Comparison of ENCODE assay signal across 17 cellular contexts in genomic region chr9:136876476-136876875, GRCh38. TPM values are rescaled to one million over a fixed set of nuclear protein-coding genes. Genes with fewer than 3 reads are reported as not detected.
DNase-seq lines count a peak whose midpoint lies in the region; ATAC-seq, FAIRE-seq and TF ChIP-seq lines count a peak whose summit lies in the region.
"Had no signal": no experiment of that assay in that cellular context is flagged by ENCODE, and none has a peak within 500 bp of the region (broad histone marks: within the 10 kb centered on the region; RNA-seq: fewer than 3 reads in every experiment).

No MANE protein-coding gene starts in this region.

- no peak overlapping the region for H3K4me3 Mint-ChIP-seq in activated naive CD8-positive, alpha-beta T cell
- H3K4me3 Mint-ChIP-seq in activated naive CD8-positive, alpha-beta T cell treated with anti-CD3 and anti-CD28 coated beads, Interleukin-2, amount 50 U/mL, for 24 hours = no peak overlapping the region
- H3K4me3 Mint-ChIP-seq in stimulated activated naive B cell treated with anti-CD40 and anti-IgM and Interleukin-4, amounts not matched to agents 10 μg/mL and 1 μg/mL and 100 μg/mL, for 72 hours = no peak overlapping the region
- H3K4me3 Mint-ChIP-seq: CD4-positive, alpha-beta T cell had no signal

- H3K9me3 Mint-ChIP-seq in activated naive CD8-positive, alpha-beta T cell (ENCODE audit: low read depth) = no peaks in the 10 kb centered on the region
- H3K9me3 Mint-ChIP-seq in activated naive CD8-positive, alpha-beta T cell treated with anti-CD3 and anti-CD28 coated beads, Interleukin-2, amount 50 U/mL, for 24 hours = no peaks in the 10 kb centered on the region
- peaks cover 3% of the 10 kb centered on the region in 2 donors for H3K9me3 Mint-ChIP-seq in stimulated activated naive B cell treated with anti-CD40 and anti-IgM and Interleukin-4, amounts not matched to agents 10 μg/mL and 1 μg/mL and 100 μg/mL, for 72 hours
- H3K9me3 Mint-ChIP-seq: CD4-positive, alpha-beta T cell had no signal

- no peaks in the 10 kb centered on the region for H3K36me3 ChIP-seq in kidney (ENCODE audit: control insufficient read depth in 1 of 2, insufficient read depth in 2 of 2, low read length in 2 of 2)
- H3K36me3 ChIP-seq: HAP-1 had no signal

- H3K27ac Mint-ChIP-seq in activated naive CD8-positive, alpha-beta T cell = peak overlapping the region; percentile 77
- H3K27ac Mint-ChIP-seq in activated naive CD8-positive, alpha-beta T cell treated with anti-CD3 and anti-CD28 coated beads, Interleukin-2, amount 50 U/mL, for 24 hours = no peak overlapping the region
- H3K27ac Mint-ChIP-seq in stimulated activated naive B cell treated with anti-CD40 and anti-IgM and Interleukin-4, amounts not matched to agents 10 μg/mL and 1 μg/mL and 100 μg/mL, for 72 hours = peak overlapping the region; percentile 79
- H3K27ac Mint-ChIP-seq: CD4-positive, alpha-beta T cell had no signal

- intact Hi-C loops in kidney (cut with DNase I) (no loop called here), head of caudate nucleus (cut with DNase I) (no loop called here)

- TF ChIP-seq CTCF in kidney (IDR thresholded peaks at IDR 0.05; ENCODE audit: borderline replicate concordance, extremely low read depth, insufficient read depth) = no peak

- no peak overlapping the region for H3K4me3 ChIP-seq in kidney (ENCODE audit: low read length in 2 of 2)
- H3K4me3 ChIP-seq: A549, HAP-1 had no signal

- no peak for DNase-seq in activated naive CD8-positive, alpha-beta T cell treated with anti-CD3 and anti-CD28 coated beads, Interleukin-2, amount 50 U/mL, for 24 hours
- DNase-seq in kidney = peak; percentile 45
- no peak for DNase-seq in stimulated activated naive B cell treated with anti-CD40 and anti-IgM and Interleukin-4, amounts not matched to agents 10 μg/mL and 1 μg/mL and 100 μg/mL, for 72 hours
- DNase-seq in head of caudate nucleus = no peak
- no peak for DNase-seq in RCC 7860 (ENCODE audit: low spot score)
- DNase-seq: AML-193; Caco-2; CD4-positive, alpha-beta T cell; DMS79; GF-D8 had no signal

- FAIRE-seq in kidney (lab: Jason Lieb, UNC) (no peak), RCC 7860 (lab: Jason Lieb, UNC) (no peak)
- FAIRE-seq: A549, D721Med had no signal

- no peaks in the 10 kb centered on the region for H3K36me3 Mint-ChIP-seq in activated naive CD8-positive, alpha-beta T cell
- H3K36me3 Mint-ChIP-seq in activated naive CD8-positive, alpha-beta T cell treated with anti-CD3 and anti-CD28 coated beads, Interleukin-2, amount 50 U/mL, for 24 hours (ENCODE audit: low read depth) = no peaks in the 10 kb centered on the region
- peaks cover 1 to 6% of the 10 kb centered on the region in 2 donors for H3K36me3 Mint-ChIP-seq in stimulated activated naive B cell treated with anti-CD40 and anti-IgM and Interleukin-4, amounts not matched to agents 10 μg/mL and 1 μg/mL and 100 μg/mL, for 72 hours

- H3K27me3 Mint-ChIP-seq in activated naive CD8-positive, alpha-beta T cell = no peaks in the 10 kb centered on the region
- H3K27me3 Mint-ChIP-seq in activated naive CD8-positive, alpha-beta T cell treated with anti-CD3 and anti-CD28 coated beads, Interleukin-2, amount 50 U/mL, for 24 hours = peaks cover 3% of the 10 kb centered on the region
- H3K27me3 Mint-ChIP-seq in stimulated activated naive B cell treated with anti-CD40 and anti-IgM and Interleukin-4, amounts not matched to agents 10 μg/mL and 1 μg/mL and 100 μg/mL, for 72 hours = peaks cover 0 to 3% of the 10 kb centered on the region in 2 donors
- H3K27me3 Mint-ChIP-seq: CD4-positive, alpha-beta T cell had no signal

- peaks cover 10% of the 10 kb centered on the region for H3K4me1 Mint-ChIP-seq in activated naive CD8-positive, alpha-beta T cell (ENCODE audit: low read depth)
- H3K4me1 Mint-ChIP-seq in activated naive CD8-positive, alpha-beta T cell treated with anti-CD3 and anti-CD28 coated beads, Interleukin-2, amount 50 U/mL, for 24 hours = peaks cover 16% of the 10 kb centered on the region
- H3K4me1 Mint-ChIP-seq in stimulated activated naive B cell treated with anti-CD40 and anti-IgM and Interleukin-4, amounts not matched to agents 10 μg/mL and 1 μg/mL and 100 μg/mL, for 72 hours = peaks cover 9 to 15% of the 10 kb centered on the region in 2 donors

- no peaks in the 10 kb centered on the region for H3K9me3 ChIP-seq in kidney (ENCODE audit: control insufficient read depth in 1 of 2, low read length in 2 of 2)

- H3K27ac ChIP-seq in kidney (ENCODE audit: low read depth in 2 of 2, low read length in 2 of 2) = no peak overlapping the region
- H3K27ac ChIP-seq: 22Rv1, A549, C4-2B had no signal

- ATAC-seq in activated naive CD8-positive, alpha-beta T cell treated with anti-CD3 and anti-CD28 coated beads, Interleukin-2, amount 50 U/mL, for 24 hours = no peak
- ATAC-seq in stimulated activated naive B cell treated with anti-CD40 and anti-IgM and Interleukin-4, amounts not matched to agents 10 μg/mL and 1 μg/mL and 100 μg/mL, for 72 hours (replicated peaks) = no peak
- ATAC-seq in GM21447 (IDR thresholded peaks at IDR 0.05; ENCODE audit: unreplicated experiment) = no peak
- ATAC-seq: A549 had no signal

- H3K4me1 ChIP-seq in kidney (ENCODE audit: control insufficient read depth in 1 of 2, insufficient read depth in 1 of 2, low read depth in 1 of 2, low read length in 2 of 2) = no peaks in the 10 kb centered on the region
- H3K4me1 ChIP-seq: HAP-1 had no signal

- no peak overlapping the region for H3K9ac ChIP-seq in kidney (ENCODE audit: low read length in 2 of 2)

RNA-seq across cellular contexts. Expression of gene TRAF2, which starts 9.8 kb away (rescaled TPM):
- 16.9 TPM for total RNA-seq in kidney
- polyA plus RNA-seq in kidney (ENCODE audit: insufficient read depth, low read depth, low replicate concordance) = 11.4 TPM

RNA-seq across cellular contexts. Expression of gene EDF1, which starts 10.4 kb away (rescaled TPM):
- total RNA-seq in kidney = 316 TPM
- 888 TPM for polyA plus RNA-seq in kidney (ENCODE audit: insufficient read depth, low read depth, low replicate concordance)

RNA-seq across cellular contexts. Expression of gene MAMDC4, which starts 24.3 kb away (rescaled TPM):
- total RNA-seq in kidney = 8.1 TPM
- 5.8 TPM for polyA plus RNA-seq in kidney (ENCODE audit: insufficient read depth, low read depth, low replicate concordance)

RNA-seq across cellular contexts. Expression of gene PHPT1, which starts 27.3 kb away (rescaled TPM):
- total RNA-seq in kidney = 108 TPM
- 283 TPM for polyA plus RNA-seq in kidney (ENCODE audit: insufficient read depth, low read depth, low replicate concordance)

RNA-seq across cellular contexts. Expression of gene AJM1, which starts 34.2 kb away (rescaled TPM):
- total RNA-seq in kidney = 5.3 TPM
- polyA plus RNA-seq in kidney (ENCODE audit: insufficient read depth, low read depth, low replicate concordance) = 2.5 TPM
